ENCODE assay signal across 7 cellular contexts in genomic region chr14:19167454-19168190, GRCh38.
DNase-seq lines count a peak whose midpoint lies in the region; ATAC-seq and TF ChIP-seq lines count a peak whose summit lies in the region.
"Not testable (repeated sequence)": the region's sequence is repeated elsewhere in the genome, so short reads cannot be mapped to it uniquely, and the experiment has no call there.

No MANE protein-coding gene starts in this region.

- not testable (repeated sequence) for TF ChIP-seq CTCF in esophagus muscularis mucosa (IDR thresholded peaks at IDR 0.05); sigmoid colon (IDR thresholded peaks at IDR 0.05)

- not testable (repeated sequence) for ATAC-seq in right cardiac atrium

- not testable (repeated sequence) for H3K9ac ChIP-seq in Karpas-422 (ENCODE audit: low read length)

- H3K27me3 ChIP-seq in Karpas-422 (ENCODE audit: low read length); esophagus muscularis mucosa; right cardiac atrium (ENCODE audit: control insufficient read depth, insufficient read depth); sigmoid colon: not testable (repeated sequence)

- peaks cover 27% of the 10 kb centered on the region for H3K9me3 ChIP-seq in Karpas-422 (ENCODE audit: low read length)
- not testable (repeated sequence) for H3K9me3 ChIP-seq in esophagus muscularis mucosa; right cardiac atrium (ENCODE audit: control insufficient read depth, low read length); sigmoid colon

- not testable (repeated sequence) for H3K27ac ChIP-seq in Karpas-422 (ENCODE audit: low read length); esophagus muscularis mucosa (replicated peaks in 1 of 4); right cardiac atrium (ENCODE audit: low read length); sigmoid colon

- not testable (repeated sequence) for H4K20me1 ChIP-seq in Karpas-422 (ENCODE audit: insufficient read depth, low read depth, low read length)

- 90% methylated on average over 8 of the region's 8 CpGs for WGBS in esophagus muscularis mucosa
- 83% methylated on average over 8 of the region's 8 CpGs for WGBS in right cardiac atrium
- 84 to 87% methylated on average over 8 of the region's 8 CpGs for WGBS in sigmoid colon, 2 donors

- not testable (repeated sequence) for H3K9me2 ChIP-seq in Karpas-422 (replicated peaks; ENCODE audit: insufficient read depth, low read length)

- not testable (repeated sequence) for TF ChIP-seq POLR2A in esophagus muscularis mucosa (IDR thresholded peaks at IDR 0.05; ENCODE audit: low read depth); sigmoid colon (IDR thresholded peaks at IDR 0.05)

- not testable (repeated sequence) for H3K4me1 ChIP-seq in Karpas-422 (ENCODE audit: low read length); esophagus muscularis mucosa; right cardiac atrium (ENCODE audit: control insufficient read depth, insufficient read depth, low read length); sigmoid colon

- intact Hi-C loops in esophagus muscularis mucosa (cut with DNase I); right cardiac atrium (cut with DNase I); sigmoid colon (cut with DNase I): not testable (repeated sequence)

- not testable (repeated sequence) for H3K36me3 ChIP-seq in Karpas-422 (ENCODE audit: insufficient read depth, low read length); esophagus muscularis mucosa; sigmoid colon

- H3K4me3 ChIP-seq in Karpas-422 (ENCODE audit: low read length); esophagus muscularis mucosa; right cardiac atrium (ENCODE audit: low read length); sigmoid colon: not testable (repeated sequence)

- not testable (repeated sequence) for TF ChIP-seq EP300 in esophagus muscularis mucosa (IDR thresholded peaks at IDR 0.05); sigmoid colon (IDR thresholded peaks at IDR 0.05)

- peak; percentile 8 for DNase-seq in AG08396 (ENCODE audit: low spot score)
- peak; percentile 10 for DNase-seq in Karpas-422
- DNase-seq in activated CD8-positive, alpha-beta memory T cell treated with anti-CD3 and anti-CD28 coated beads, Interleukin-2, amount 50 U/mL, for 48 hours: peak; percentile 57
- DNase-seq in esophagus muscularis mucosa (ENCODE audit: extremely low spot score): peak; percentile 92
- peak in 2 of 3 donors; percentile 17 to 46 for DNase-seq in right cardiac atrium
- DNase-seq in medulla oblongata (ENCODE audit: extremely low spot score): peak; percentile 2
- DNase-seq in sigmoid colon: peak; percentile 61

- not testable (repeated sequence) for H3K4me2 ChIP-seq in Karpas-422 (ENCODE audit: low read depth, low read length, poor library complexity, severe bottlenecking)

- H2AFZ ChIP-seq in Karpas-422 (ENCODE audit: low read length): not testable (repeated sequence)

- H3K79me2 ChIP-seq in Karpas-422 (ENCODE audit: low read length): not testable (repeated sequence)

Comparison
In these comparisons a context has a peak if more than half of its experiments do, and no peak if none do; other contexts are left out.
1. DNase-seq: peak in every context shown above with its lines; median percentile 92 in esophagus muscularis mucosa; 61 in sigmoid colon; 57 in activated CD8-positive, alpha-beta memory T cell treated with anti-CD3 and anti-CD28 coated beads, Interleukin-2, amount 50 U/mL, for 48 hours; 32 in right cardiac atrium; 10 in Karpas-422; 8 in AG08396; 2 in medulla oblongata.